8 cellular contexts compared by ENCODE assay signal in the genomic region with DNA sequence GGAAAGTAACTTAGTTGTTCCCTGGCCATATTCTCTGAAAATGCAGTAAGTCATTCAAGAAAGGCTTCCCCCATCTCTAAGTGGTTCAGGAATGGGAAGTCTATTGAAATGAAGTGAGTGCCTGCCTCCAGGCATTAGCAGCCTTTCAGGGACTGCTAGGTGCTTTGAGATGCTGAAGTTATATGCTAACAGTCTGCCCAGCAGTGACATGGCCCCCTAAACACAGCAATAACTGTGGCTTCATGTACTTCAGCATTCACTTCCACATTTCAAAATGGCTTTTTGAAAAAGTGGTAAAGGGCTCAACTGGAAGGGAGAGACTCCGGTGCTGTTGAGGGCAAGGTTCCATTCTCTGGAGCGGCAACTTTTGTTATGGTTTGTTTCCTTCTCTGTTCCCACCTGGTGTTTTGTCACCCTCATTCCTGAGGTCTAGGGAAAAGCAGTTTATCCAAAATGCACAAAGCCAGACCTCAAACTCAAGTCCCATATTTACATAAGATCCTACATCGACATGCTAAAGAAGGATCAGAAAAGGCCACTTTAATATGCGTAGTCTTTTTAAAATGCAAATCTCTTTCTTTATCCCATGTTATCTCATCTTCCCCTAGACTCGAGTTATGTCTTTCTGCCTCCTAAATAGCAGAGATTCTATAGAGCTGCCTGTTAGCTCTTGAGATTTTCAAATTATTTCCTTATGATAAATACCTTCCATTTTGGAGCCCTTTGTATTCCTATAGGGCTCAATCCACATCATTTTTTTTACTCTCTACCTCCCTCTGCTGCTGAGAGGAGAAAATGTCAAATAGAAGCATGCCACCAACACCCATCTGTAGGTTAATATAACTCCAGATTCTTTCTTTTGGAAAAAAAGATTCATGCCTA. TPM values are rescaled to one million over a fixed set of nuclear protein-coding genes. Genes with fewer than 3 reads are reported as not detected.
A peak's percentile ranks its signal among the peaks of the same experiment; 100 is the strongest.
DNase-seq lines count a peak whose midpoint lies in the region; ATAC-seq, FAIRE-seq and TF ChIP-seq lines count a peak whose summit lies in the region.

No MANE protein-coding gene starts in this region.

- H3K9me3 ChIP-seq in A549: no peaks in the 10 kb centered on the region
- H3K9me3 ChIP-seq in naive thymus-derived CD4-positive, alpha-beta T cell (ENCODE audit: control insufficient read depth in 2 of 3, low read length in 3 of 3): no peaks in the 10 kb centered on the region

- CTCF ChIA-PET in A549 (lab: Yijun Ruan, JAX): interaction anchor here (0.6 to 4.0 kb wide), 10 partner anchors 10 to 161 kb away, joined by 3 to 23 read pairs (median 4); no protein-coding TSS in a partner anchor
- CTCF ChIA-PET in naive thymus-derived CD4-positive, alpha-beta T cell (lab: Charles Lee): interaction anchor here (0.5 to 5.8 kb wide), 14 partner anchors 10 to 332 kb away, joined by 3 to 62 read pairs (median 4); no protein-coding TSS in a partner anchor

- no peak overlapping the region for H3K27ac ChIP-seq in A549
- no peak overlapping the region for H3K27ac ChIP-seq in naive thymus-derived CD4-positive, alpha-beta T cell (ENCODE audit: low read depth, low read length)

- H3K27me3 ChIP-seq in naive thymus-derived CD4-positive, alpha-beta T cell (ENCODE audit: control insufficient read depth in 2 of 2, insufficient read depth in 2 of 2, low read length in 2 of 2): no peaks in the 10 kb centered on the region

- no peaks in the 10 kb centered on the region for H3K36me3 ChIP-seq in naive thymus-derived CD4-positive, alpha-beta T cell (ENCODE audit: control insufficient read depth in 2 of 3, insufficient read depth in 3 of 3, low read length in 3 of 3)

- peak; percentile 59 for TF ChIP-seq CTCF in A549 (IDR thresholded peaks at IDR 0.05)

- WGBS in A549 (ENCODE audit: missing lambda C conversion rate): 75% methylated on average over 5 of the region's 5 CpGs

- peak; percentile 51 to 54; a peak in 4 of 5 replicates for TF ChIP-seq RAD21 in A549 (conservative IDR thresholded peaks at IDR 0.05 in 1 of 2, IDR thresholded peaks at IDR 0.05 in 1 of 2)

- peak; percentile 90 to 93 for ATAC-seq in A549
- peak; percentile 82 for ATAC-seq in naive thymus-derived CD4-positive, alpha-beta T cell
- no peak for ATAC-seq in GM19395 (IDR thresholded peaks at IDR 0.05; ENCODE audit: unreplicated experiment)

- H3K4me1 ChIP-seq in A549: 0 out of 3 replicates have a peak, but pooled peaks cover under 1% of the 10 kb centered on the region
- H3K4me1 ChIP-seq in naive thymus-derived CD4-positive, alpha-beta T cell (ENCODE audit: control insufficient read depth in 2 of 2, insufficient read depth in 2 of 2, low read length in 2 of 2): peaks cover 17 to 55% of the 10 kb centered on the region in 2 donors

- peaks cover 42 to 98% (median 92%) of the 10 kb centered on the region in 7 donors for H3K4me1 Mint-ChIP-seq in naive thymus-derived CD4-positive, alpha-beta T cell

- POLR2A ChIA-PET in A549 (lab: Yijun Ruan, JAX): no interaction called here
- POLR2A ChIA-PET in naive thymus-derived CD4-positive, alpha-beta T cell (lab: Charles Lee): interaction anchor here (0.6 to 26.1 kb wide), 4 partner anchors 6 to 78 kb away, joined by 4 to 834 read pairs (median 488); a partner anchor contains a TSS

- DNase-seq in A549 (ENCODE audit: low read depth in 1 of 2, low spot score in 1 of 2) (peak; percentile 31), GM03348 (ENCODE audit: low spot score) (peak; percentile 58), LoVo (ENCODE audit: low spot score) (peak; percentile 45), SKM-1 (lab: John Stamatoyannopoulos, UW; ENCODE audit: unreplicated experiment) (peak; percentile 22), epidermal melanocyte (ENCODE audit: insufficient read length, low spot score) (peak; percentile 33)
- DNase-seq in naive thymus-derived CD4-positive, alpha-beta T cell: peak in 5 of 9 donors; percentile 19 to 43 (median 35)
- no peak for DNase-seq in effector CD4-positive, alpha-beta T cell

- H3K27ac Mint-ChIP-seq in naive thymus-derived CD4-positive, alpha-beta T cell: peak overlapping the region; percentile 51 to 99 (median 79)

- TF ChIP-seq POLR2A in A549 (IDR thresholded peaks at IDR 0.05; ENCODE audit: low read length): no peak

- FAIRE-seq in A549 (lab: Jason Lieb, UNC): no peak

- H3K4me2 ChIP-seq in A549: no peak overlapping the region

- H3K4me3 ChIP-seq in A549: no peak overlapping the region
- no peak overlapping the region for H3K4me3 ChIP-seq in naive thymus-derived CD4-positive, alpha-beta T cell (ENCODE audit: low read length)

- H3K27me3 Mint-ChIP-seq in naive thymus-derived CD4-positive, alpha-beta T cell: no peaks in the 10 kb centered on the region

- intact Hi-C loops in naive thymus-derived CD4-positive, alpha-beta T cell (cut with micrococcal nuclease): loop anchor here (1.0 to 5.0 kb wide), 10 partner anchors 9 to 165 kb away; a partner anchor contains a TSS

- no peak for TF ChIP-seq EP300 in A549 (IDR thresholded peaks at IDR 0.05)

- H3K9me3 Mint-ChIP-seq in naive thymus-derived CD4-positive, alpha-beta T cell: no peaks in the 10 kb centered on the region

- peak overlapping the region in 8 of 10 donors; percentile 1 to 67 (median 48) for H3K4me3 Mint-ChIP-seq in naive thymus-derived CD4-positive, alpha-beta T cell

- H3K36me3 Mint-ChIP-seq in naive thymus-derived CD4-positive, alpha-beta T cell: peaks cover 0 to 23% (median 1%) of the 10 kb centered on the region in 5 donors

TF ChIP-seq in A549, 52 proteins besides CTCF, POLR2A, EP300 and RAD21:
- no peak for TF ChIP-seq CHD4 (IDR thresholded peaks at IDR 0.05; ENCODE audit: borderline replicate concordance)
- TF ChIP-seq, protein P1, sequence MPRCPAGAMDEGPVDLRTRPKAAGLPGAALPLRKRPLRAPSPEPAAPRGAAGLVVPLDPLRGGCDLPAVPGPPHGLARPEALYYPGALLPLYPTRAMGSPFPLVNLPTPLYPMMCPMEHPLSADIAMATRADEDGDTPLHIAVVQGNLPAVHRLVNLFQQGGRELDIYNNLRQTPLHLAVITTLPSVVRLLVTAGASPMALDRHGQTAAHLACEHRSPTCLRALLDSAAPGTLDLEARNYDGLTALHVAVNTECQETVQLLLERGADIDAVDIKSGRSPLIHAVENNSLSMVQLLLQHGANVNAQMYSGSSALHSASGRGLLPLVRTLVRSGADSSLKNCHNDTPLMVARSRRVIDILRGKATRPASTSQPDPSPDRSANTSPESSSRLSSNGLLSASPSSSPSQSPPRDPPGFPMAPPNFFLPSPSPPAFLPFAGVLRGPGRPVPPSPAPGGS (IDR thresholded peaks at IDR 0.05): no peak
- no peak for TF ChIP-seq FOSL2 (IDR thresholded peaks at IDR 0.05)
- TF ChIP-seq FOSL2 (CRISPR knock-in tag; IDR thresholded peaks at IDR 0.05): no peak
- TF ChIP-seq SMC3 (IDR thresholded peaks at IDR 0.05): peak; percentile 75
TF ChIP-seq in A549: peak in this region for 1.

RNA-seq across cellular contexts. Expression of a gene that starts 34.2 kb away (rescaled TPM):
- polyA plus RNA-seq in A549 (2011; rRNA removed) (14.7 and 15.9 TPM in 2 replicates), A549 (2017; fragmentation: RNase III; extraction: RNeasy Plus Mini Kit Qiagen cat#74134 plus additional on column Dnase treatment) (5.6 to 6.6 TPM (median 6.3 TPM) in 3 replicates)
- 4.0 and 4.8 TPM in 2 replicates for polyA plus RNA-seq in A549 (2012; cell fraction: cytosol; rRNA removed)
- polyA plus RNA-seq in A549 (2012; cell fraction: nucleus; rRNA removed): 2.8 and 3.6 TPM in 2 replicates
- 10.0 and 10.4 TPM in 2 replicates for polyA minus RNA-seq in A549 (2011; rRNA and poly(A)+ RNA removed)
- 10 to 100 TPM; 27.1 to 50.5 (median 46.6) TPM for total RNA-seq in naive thymus-derived CD4-positive, alpha-beta T cell
- polyA plus RNA-seq in naive thymus-derived CD4-positive, alpha-beta T cell: 10 to 100 TPM; 14.3 to 16.6 TPM
